Comparison of ENCODE assay signal across 17 cellular contexts in genomic region chr16:47584464-47585225, GRCh38.
"Had no signal": no experiment of that assay in that cellular context is flagged by ENCODE, and none has a peak within 500 bp of the region (broad histone marks: within the 10 kb centered on the region; RNA-seq: fewer than 3 reads in every experiment).

No MANE protein-coding gene starts in this region.

- H3K4me3 ChIP-seq: esophagus muscularis mucosa, gastroesophageal sphincter, right atrium auricular region, sigmoid colon, stomach, thoracic aorta, transverse colon had no signal

- FAIRE-seq: colon, small intestine had no signal

- DNase-seq: effector memory CD8-positive, alpha-beta T cell; left colon; naive thymus-derived CD8-positive, alpha-beta T cell; posterior cingulate gyrus; sigmoid colon; small intestine; stimulated activated CD4-positive, alpha-beta T cell treated with anti-CD3 and anti-CD28 coated beads, Interleukin-12 subunit alpha, Interleukin-12 subunit beta, amount 100 ng/mL, for 4 hours; stimulated activated naive CD4-positive, alpha-beta T cell; stomach; substantia nigra; transverse colon had no signal

- H3K27me3 ChIP-seq: esophagus muscularis mucosa, gastroesophageal sphincter, right atrium auricular region, sigmoid colon, stomach, transverse colon had no signal

- H3K4me1 ChIP-seq: gastroesophageal sphincter, right atrium auricular region, sigmoid colon, stomach, transverse colon had no signal

- H3K27ac ChIP-seq: epithelial cell of prostate, esophagus muscularis mucosa, gastroesophageal sphincter, right atrium auricular region, sigmoid colon, stomach, thoracic aorta, transverse colon had no signal

- H3K9me3 ChIP-seq: esophagus muscularis mucosa, gastroesophageal sphincter, right atrium auricular region, sigmoid colon, stomach, thoracic aorta, transverse colon had no signal

- ATAC-seq: effector memory CD8-positive, alpha-beta T cell; gastroesophageal sphincter; left colon; naive thymus-derived CD8-positive, alpha-beta T cell had no signal
